Comparison of ENCODE assay signal across 22 cellular contexts in genomic region chr15:77815015-77815414, GRCh38.
"Had no signal": no experiment of that assay in that cellular context is flagged by ENCODE, and none has a peak within 500 bp of the region (broad histone marks: within the 10 kb centered on the region; RNA-seq: fewer than 3 reads in every experiment).

No MANE protein-coding gene starts in this region.

- H3K9me3 ChIP-seq: neutrophil, spleen, stomach, thoracic aorta, transverse colon had no signal

- FAIRE-seq: colon, endothelial cell of umbilical vein had no signal

- H3K4me2 ChIP-seq: hepatocyte had no signal

- H3K4me1 ChIP-seq: foreskin keratinocyte had no signal

- H3K4me3 ChIP-seq: hepatocyte, lung, spleen, stomach, thoracic aorta, transverse colon had no signal

- DNase-seq: endodermal cell; erythroblast; foreskin keratinocyte; head of caudate nucleus; left colon; left ventricle myocardium superior; mesendoderm; naive B cell; posterior cingulate gyrus; spleen; stimulated activated CD4-positive, alpha-beta T cell treated with anti-CD3 and anti-CD28 coated beads, Interleukin-15, amount 100 ng/mL, for 24 hours; stimulated activated CD4-positive, alpha-beta T cell treated with anti-CD3 and anti-CD28 coated beads, Interleukin-1b, Interleukin-23, amount 100 ng/mL, for 48 hours; stimulated activated CD4-positive, alpha-beta T cell treated with anti-CD3 and anti-CD28 coated beads, Interleukin-4, amount 100 ng/mL, for 24 hours; stimulated activated naive CD4-positive, alpha-beta T cell; stomach; transverse colon had no signal

- H2AFZ ChIP-seq: hepatocyte had no signal

- H3K36me3 ChIP-seq: neutrophil, spleen, stomach, thoracic aorta, transverse colon had no signal

- H3K27ac ChIP-seq: foreskin keratinocyte, hepatocyte, neutrophil, spleen, stomach, thoracic aorta, transverse colon had no signal
